Comparison of ENCODE assay signal across 27 cellular contexts in the genomic region with DNA sequence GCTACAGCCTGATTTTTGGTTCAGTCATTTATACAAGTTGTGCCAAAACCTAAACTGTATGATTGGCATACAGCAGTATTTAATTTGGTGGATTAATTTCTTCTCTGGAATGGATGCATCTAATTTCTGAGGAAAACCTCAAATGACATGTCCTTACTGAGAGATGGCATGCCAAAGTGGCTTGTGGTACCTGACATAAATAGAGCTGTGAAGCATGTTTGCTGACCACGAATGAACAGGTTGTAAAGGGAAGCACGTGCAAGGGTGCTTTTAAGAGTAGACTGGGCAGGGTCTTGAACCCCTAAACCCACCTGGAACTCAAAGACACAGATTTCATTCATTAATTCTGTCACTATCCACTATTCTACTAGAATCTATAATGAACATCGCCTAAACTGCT.
A peak's percentile ranks its signal among the peaks of the same experiment; 100 is the strongest.
DNase-seq lines count a peak whose midpoint lies in the region; ATAC-seq and TF ChIP-seq lines count a peak whose summit lies in the region.
"Had no signal": no experiment of that assay in that cellular context is flagged by ENCODE, and none has a peak within 500 bp of the region (broad histone marks: within the 10 kb centered on the region; RNA-seq: fewer than 3 reads in every experiment).

No MANE protein-coding gene starts in this region.

- H3K4me3 Mint-ChIP-seq in activated CD4-positive, alpha-beta T cell treated with anti-CD3 and anti-CD28 coated beads, Interleukin-2, amount 10 ng/mL, durations not matched to agents 24 days and 14 days: no peak overlapping the region
- H3K4me3 Mint-ChIP-seq in mesothelial cell of epicardium: no peak overlapping the region
- H3K4me3 Mint-ChIP-seq in CD8-positive, alpha-beta memory T cell: no peak overlapping the region
- H3K4me3 Mint-ChIP-seq: B cell; CD8-positive, alpha-beta T cell; IgD-negative memory B cell had no signal

- H3K27me3 Mint-ChIP-seq in activated CD4-positive, alpha-beta T cell treated with anti-CD3 and anti-CD28 coated beads, Interleukin-2, amount 10 ng/mL, durations not matched to agents 24 days and 14 days: no peaks in the 10 kb centered on the region
- no peaks in the 10 kb centered on the region for H3K27me3 Mint-ChIP-seq in mesothelial cell of epicardium (ENCODE audit: low read depth)
- H3K27me3 Mint-ChIP-seq in CD8-positive, alpha-beta memory T cell: no peaks in the 10 kb centered on the region
- H3K27me3 Mint-ChIP-seq: B cell, IgD-negative memory B cell had no signal

- CTCF ChIA-PET in PC-3 (lab: Charles Lee): interaction anchor here (0.5 kb wide), 1 partner anchor 392 kb away, joined by 3 read pairs; no protein-coding TSS in a partner anchor
- CTCF ChIA-PET in CD8-positive, alpha-beta memory T cell (lab: Charles Lee): no interaction called here

- H3K4me1 Mint-ChIP-seq in activated CD4-positive, alpha-beta T cell treated with anti-CD3 and anti-CD28 coated beads, Interleukin-2, amount 10 ng/mL, durations not matched to agents 24 days and 14 days: peaks cover 5% of the 10 kb centered on the region
- peaks cover 26% of the 10 kb centered on the region for H3K4me1 Mint-ChIP-seq in mesothelial cell of epicardium
- no peaks in the 10 kb centered on the region for H3K4me1 Mint-ChIP-seq in CD8-positive, alpha-beta memory T cell
- H3K4me1 Mint-ChIP-seq: B cell had no signal

- no peak for ATAC-seq in PC-3
- ATAC-seq: CD8-positive, alpha-beta T cell had no signal

- peak; percentile 45 for DNase-seq in activated CD4-positive, alpha-beta T cell treated with anti-CD3 and anti-CD28 coated beads, Interleukin-2, amount 10 ng/mL, durations not matched to agents 24 days and 14 days
- no peak for DNase-seq in activated CD4-positive, alpha-beta T cell treated with anti-CD3 and anti-CD28 coated beads, Interleukin-2, amount 50 U/mL, for 48 hours
- no peak for DNase-seq in PC-3
- no peak for DNase-seq in mesothelial cell of epicardium (ENCODE audit: low spot score in 2 of 2, unreplicated experiment in 2 of 2)
- no peak for DNase-seq in epidermal melanocyte (ENCODE audit: insufficient read length, low spot score)
- no peak for DNase-seq in CD8-positive, alpha-beta memory T cell
- DNase-seq in SIG-M5 treated with dmso at 0.1 percent for 504 hours (lab: John Stamatoyannopoulos, UW; ENCODE audit: unreplicated experiment): no peak
- DNase-seq in NCI-H1092 (lab: John Stamatoyannopoulos, UW): no peak
- DNase-seq: CD8-positive, alpha-beta T cell; DND-41; GOT3; HCEC 1CT; NCI-H1105 treated with DMSO at 0.1 percent for 48 hours; NCI-H146; NCI-H1930; NCI-H2107; NCI-H446; NCI-H524 treated with DMSO at 0.1 percent for 48 hours; NCI-H774; NK-92 treated with Interleukin-12 subunit alpha and Interleukin-12 subunit beta, amount 100 ng/mL, for 24 hours; PC-9; SHP77 had no signal

- TF ChIP-seq CTCF in PC-3 (conservative IDR thresholded peaks at IDR 0.05; ENCODE audit: low read depth, low read length) (no peak), mesothelial cell of epicardium (IDR thresholded peaks at IDR 0.05; ENCODE audit: unreplicated experiment) (no peak)

- H3K9me3 Mint-ChIP-seq in activated CD4-positive, alpha-beta T cell treated with anti-CD3 and anti-CD28 coated beads, Interleukin-2, amount 10 ng/mL, durations not matched to agents 24 days and 14 days: peaks cover 7% of the 10 kb centered on the region
- H3K9me3 Mint-ChIP-seq in mesothelial cell of epicardium: peaks cover 9% of the 10 kb centered on the region
- no peaks in the 10 kb centered on the region for H3K9me3 Mint-ChIP-seq in CD8-positive, alpha-beta memory T cell
- H3K9me3 Mint-ChIP-seq: CD8-positive, alpha-beta T cell; IgD-negative memory B cell had no signal

- H4K20me1 ChIP-seq in PC-3 (ENCODE audit: low read length): no peaks in the 10 kb centered on the region

- BruUV-seq in PC-3 (replicated peaks; lab: Mats Ljungman, UMichigan): no TSS peak

- no peaks in the 10 kb centered on the region for H3K36me3 ChIP-seq in PC-3 (ENCODE audit: low read depth, low read length)
- H3K36me3 ChIP-seq in CD8-positive, alpha-beta memory T cell (ENCODE audit: insufficient read depth, low read length): no peaks in the 10 kb centered on the region

- POLR2A ChIA-PET in PC-3 (lab: Charles Lee; ENCODE audit: unreplicated experiment): no interaction called here
- POLR2A ChIA-PET in CD8-positive, alpha-beta memory T cell (lab: Charles Lee): no interaction called here

- no peaks in the 10 kb centered on the region for H3K36me3 Mint-ChIP-seq in activated CD4-positive, alpha-beta T cell treated with anti-CD3 and anti-CD28 coated beads, Interleukin-2, amount 10 ng/mL, durations not matched to agents 24 days and 14 days (ENCODE audit: low read depth)
- no peaks in the 10 kb centered on the region for H3K36me3 Mint-ChIP-seq in mesothelial cell of epicardium
- no peaks in the 10 kb centered on the region for H3K36me3 Mint-ChIP-seq in CD8-positive, alpha-beta memory T cell
- H3K36me3 Mint-ChIP-seq: CD8-positive, alpha-beta T cell; IgD-negative memory B cell had no signal

- H3K4me3 ChIP-seq in PC-3 (ENCODE audit: low read length): no peak overlapping the region
- no peak overlapping the region for H3K4me3 ChIP-seq in CD8-positive, alpha-beta memory T cell (ENCODE audit: low read length)
- H3K4me3 ChIP-seq: PC-9 had no signal

- H3K27me3 ChIP-seq in PC-3 (ENCODE audit: low read length): no peaks in the 10 kb centered on the region
- H3K27me3 ChIP-seq in CD8-positive, alpha-beta memory T cell (ENCODE audit: insufficient read depth, low read length, poor library complexity, severe bottlenecking): no peaks in the 10 kb centered on the region

- H3K9me3 ChIP-seq in PC-3 (ENCODE audit: low read length): no peaks in the 10 kb centered on the region
- no peaks in the 10 kb centered on the region for H3K9me3 ChIP-seq in CD8-positive, alpha-beta memory T cell (ENCODE audit: low read length)

- no peaks in the 10 kb centered on the region for H3K9me2 ChIP-seq in PC-3 (replicated peaks; ENCODE audit: low read length)

- intact Hi-C loops in activated CD4-positive, alpha-beta T cell treated with anti-CD3 and anti-CD28 coated beads, Interleukin-2, amount 10 ng/mL, durations not matched to agents 24 days and 14 days (cut with micrococcal nuclease): no loop called here
- intact Hi-C loops in PC-3 (cut with micrococcal nuclease): no loop called here

- H3K4me1 ChIP-seq in PC-3 (ENCODE audit: insufficient read depth, low read length): peaks cover 36% of the 10 kb centered on the region
- no peaks in the 10 kb centered on the region for H3K4me1 ChIP-seq in CD8-positive, alpha-beta memory T cell (ENCODE audit: insufficient read depth, low read length)

- H3K27ac ChIP-seq in PC-3 (ENCODE audit: low read length): no peak overlapping the region
- no peak overlapping the region for H3K27ac ChIP-seq in CD8-positive, alpha-beta memory T cell (ENCODE audit: low read depth, low read length)
- H3K27ac ChIP-seq: 22Rv1, C4-2B, PC-9, RWPE1 had no signal

- H3K79me2 ChIP-seq in PC-3 (ENCODE audit: low read length): no peaks in the 10 kb centered on the region

- H3K27ac Mint-ChIP-seq in activated CD4-positive, alpha-beta T cell treated with anti-CD3 and anti-CD28 coated beads, Interleukin-2, amount 10 ng/mL, durations not matched to agents 24 days and 14 days: no peak overlapping the region
- peak overlapping the region; percentile 16 for H3K27ac Mint-ChIP-seq in mesothelial cell of epicardium
- H3K27ac Mint-ChIP-seq in CD8-positive, alpha-beta memory T cell: no peak overlapping the region
- H3K27ac Mint-ChIP-seq: B cell; CD8-positive, alpha-beta T cell; IgD-negative memory B cell had no signal

- H3F3A ChIP-seq in PC-3 (ENCODE audit: low read length, unreplicated experiment): peaks cover 5% of the 10 kb centered on the region

- H3K4me2 ChIP-seq in PC-3 (ENCODE audit: low read length): no peak overlapping the region
- H3K4me2 ChIP-seq: PC-9 had no signal

- peak overlapping the region; percentile 37 for H2AFZ ChIP-seq in PC-3 (ENCODE audit: low read length)
- H2AFZ ChIP-seq: PC-9 had no signal

- no peak overlapping the region for H3K9ac ChIP-seq in PC-3 (ENCODE audit: low read length)
